In the genomic region with DNA sequence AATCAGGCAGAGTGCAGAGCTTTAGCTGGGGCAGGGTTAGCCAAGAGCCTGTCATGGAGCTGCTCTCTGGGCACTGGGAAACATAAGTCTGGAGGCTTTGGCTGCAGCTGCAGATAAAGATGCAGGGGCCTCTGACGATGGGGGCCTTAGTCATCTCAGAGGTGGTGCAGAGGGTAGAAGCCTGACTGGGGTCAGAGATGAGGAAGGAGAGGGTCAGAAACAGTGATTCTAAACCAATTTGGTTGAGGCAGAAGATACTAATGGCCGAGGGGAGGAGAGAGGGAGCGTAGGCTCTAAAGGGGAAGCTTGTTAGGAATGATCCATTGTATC, we compare ENCODE assay signal across 12 cellular contexts. TPM values are rescaled to one million over a fixed set of nuclear protein-coding genes. Genes with fewer than 3 reads are reported as not detected.
DNase-seq lines count a peak whose midpoint lies in the region; ATAC-seq and TF ChIP-seq lines count a peak whose summit lies in the region.
"Had no signal": no experiment of that assay in that cellular context is flagged by ENCODE, and none has a peak within 500 bp of the region (broad histone marks: within the 10 kb centered on the region; RNA-seq: fewer than 3 reads in every experiment).

No MANE protein-coding gene starts in this region.

- intact Hi-C loops in left colon (cut with DNase I, micrococcal nuclease) (no loop called here), A673 (cut with micrococcal nuclease; ENCODE audit: unreplicated experiment) (no loop called here)

- H3K9me3 Mint-ChIP-seq in activated T-cell treated with anti-CD3 and anti-CD28 coated beads, Interleukin-2, amount 50 U/mL, for 4 hours, result no peaks in the 10 kb centered on the region
- no peaks in the 10 kb centered on the region for H3K9me3 Mint-ChIP-seq in brain

- H3K27me3 Mint-ChIP-seq in activated T-cell treated with anti-CD3 and anti-CD28 coated beads, Interleukin-2, amount 50 U/mL, for 4 hours (ENCODE audit: low read depth), result peaks cover 10% of the 10 kb centered on the region
- H3K27me3 Mint-ChIP-seq in brain, result peaks cover 11% of the 10 kb centered on the region

- peak overlapping the region in 4 of 5 experiments; percentile 33 to 61 (median 48) for H3K27ac Mint-ChIP-seq in brain

- peak in 1 of 2 donors; percentile 32 for ATAC-seq in activated T-cell treated with anti-CD3 and anti-CD28 coated beads, Interleukin-2, amount 50 U/mL, for 4 hours
- ATAC-seq in HG02884 (IDR thresholded peaks at IDR 0.05; ENCODE audit: unreplicated experiment) (peak; percentile 14), GM21737 (IDR thresholded peaks at IDR 0.05; ENCODE audit: unreplicated experiment) (no peak), left colon (no peak)

- 78% methylated on average over 3 of the region's 3 CpGs for WGBS in thymus

- H3K27ac ChIP-seq in thymus (ENCODE audit: low read depth) (peak overlapping the region; percentile 75), A673 (ENCODE audit: low read depth, low read length, poor library complexity, severe bottlenecking) (no peak overlapping the region)
- H3K27ac ChIP-seq: parathyroid adenoma, SJCRH30 had no signal

- peaks cover 67% of the 10 kb centered on the region for H3K4me1 Mint-ChIP-seq in activated T-cell treated with anti-CD3 and anti-CD28 coated beads, Interleukin-2, amount 50 U/mL, for 4 hours (ENCODE audit: low read depth)
- H3K4me1 Mint-ChIP-seq in brain, result peaks cover 75% of the 10 kb centered on the region

- H3K27me3 ChIP-seq in thymus (ENCODE audit: control insufficient read depth, insufficient read depth) (no peaks in the 10 kb centered on the region), A673 (replicated peaks; ENCODE audit: insufficient read depth, low read depth, low read length, poor library complexity) (no peaks in the 10 kb centered on the region)
- H3K27me3 ChIP-seq: SJCRH30 had no signal

- TF ChIP-seq CTCF in brain (conservative IDR thresholded peaks at IDR 0.05) (no peak), A673 (conservative IDR thresholded peaks at IDR 0.05; ENCODE audit: low read depth, low read length) (no peak)

- CTCF ChIA-PET in A673 (lab: Charles Lee), result no interaction called here

- no peaks in the 10 kb centered on the region for H3K36me3 Mint-ChIP-seq in activated T-cell treated with anti-CD3 and anti-CD28 coated beads, Interleukin-2, amount 50 U/mL, for 4 hours (ENCODE audit: insufficient read depth)
- H3K36me3 Mint-ChIP-seq in brain, result no peaks in the 10 kb centered on the region

- no peak overlapping the region for H3K4me3 ChIP-seq in thymus (ENCODE audit: low read length)
- no peak overlapping the region for H3K4me3 ChIP-seq in A673 (ENCODE audit: low read depth, low read length, poor library complexity, severe bottlenecking)
- H3K4me3 ChIP-seq: SJCRH30 had no signal

- POLR2A ChIA-PET in A673 (lab: Charles Lee; ENCODE audit: low non-redundant PET), result interaction anchor here (0.5 kb wide), 1 partner anchor 761 kb away, joined by 3 read pairs; no protein-coding TSS in a partner anchor

- peak overlapping the region; percentile 83 for H3K4me3 Mint-ChIP-seq in activated T-cell treated with anti-CD3 and anti-CD28 coated beads, Interleukin-2, amount 50 U/mL, for 4 hours
- H3K4me3 Mint-ChIP-seq in brain, result no peak overlapping the region

- H3K4me1 ChIP-seq in thymus (ENCODE audit: control insufficient read depth, insufficient read depth, low read length), result peaks cover 51% of the 10 kb centered on the region
- H3K4me1 ChIP-seq in A673 (ENCODE audit: insufficient read depth, low read length, poor library complexity, severe bottlenecking), result peaks cover 26% of the 10 kb centered on the region
- H3K4me1 ChIP-seq: SJCRH30 had no signal

- H3K9me3 ChIP-seq in thymus (ENCODE audit: control insufficient read depth) (no peaks in the 10 kb centered on the region), A673 (ENCODE audit: low read depth, low read length, poor library complexity, severe bottlenecking) (no peaks in the 10 kb centered on the region)
- H3K9me3 ChIP-seq: SJCRH30 had no signal

- no TSS peak for BruUV-seq in A673 (replicated peaks; lab: Mats Ljungman, UMichigan)

- H3K36me3 ChIP-seq in thymus (ENCODE audit: control insufficient read depth, insufficient read depth), result no peaks in the 10 kb centered on the region
- no peaks in the 10 kb centered on the region for H3K36me3 ChIP-seq in A673 (ENCODE audit: insufficient read depth, low read length, poor library complexity, severe bottlenecking)
- H3K36me3 ChIP-seq: SJCRH30 had no signal

- DNase-seq in activated T-cell treated with anti-CD3 and anti-CD28 coated beads, Interleukin-2, amount 50 U/mL, for 4 hours, result no peak
- no peak for DNase-seq in activated T-cell treated with anti-CD3 and anti-CD28 coated beads, Interleukin-2, amount 50 U/mL, for 1 hour
- DNase-seq in left colon (no peak), A673 (ENCODE audit: low spot score) (no peak)
- DNase-seq: activated CD8-positive, alpha-beta memory T cell treated with anti-CD3 and anti-CD28 coated beads, Interleukin-2, amount 50 U/mL, for 4 hours; NCI-H2029; SJCRH30 had no signal

RNA-seq across cellular contexts. Expression of a gene that starts 33.7 kb away (rescaled TPM):
- total RNA-seq in activated T-cell treated with anti-CD3 and anti-CD28 coated beads, Interleukin-2, amount 50 U/mL, for 4 hours, result 1 to 10 TPM; 1.5 to 8.0 (median 3.3) TPM
- polyA plus RNA-seq in brain (ENCODE audit: insufficient read depth, low read depth, low replicate concordance) (3.6 TPM), thymus (10.0 TPM)
- total RNA-seq in left colon (10 to 100 TPM; 29.3 to 30.9 TPM), A673 (2021) (4.1 and 4.5 TPM in 2 replicates)
